14 cellular contexts compared by ENCODE assay signal in the genomic region with DNA sequence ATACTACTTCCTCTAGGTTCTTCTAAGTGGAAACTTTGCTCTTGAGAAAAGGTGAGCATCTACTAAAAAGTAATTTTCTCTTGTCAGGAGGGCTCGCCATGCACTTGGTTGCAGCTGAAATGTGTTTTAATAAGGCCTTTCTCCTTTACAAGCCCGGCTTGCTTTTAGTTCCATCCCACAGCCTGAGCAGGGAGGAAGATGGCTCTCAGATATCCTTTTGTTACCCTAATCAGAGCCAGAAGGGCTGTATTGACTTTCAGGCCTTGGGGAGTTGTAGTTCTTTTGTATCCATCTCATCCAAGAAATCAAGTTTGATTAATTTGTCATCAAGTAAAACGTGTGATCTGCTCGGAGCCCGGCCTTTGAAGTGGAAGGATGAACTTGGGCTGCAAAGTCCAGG.
"Had no signal": no experiment of that assay in that cellular context is flagged by ENCODE, and none has a peak within 500 bp of the region (broad histone marks: within the 10 kb centered on the region; RNA-seq: fewer than 3 reads in every experiment).

No MANE protein-coding gene starts in this region.

- H3K36me3 Mint-ChIP-seq: memory B cell; stimulated activated effector memory CD8-positive, alpha-beta T cell treated with anti-CD3 and anti-CD28 coated beads, Interleukin-12 subunit alpha, Interleukin-12 subunit beta, amount 100 ng/mL, for 72 hours had no signal

- H3K36me3 ChIP-seq: transverse colon had no signal

- H3K27me3 ChIP-seq: neutrophil, transverse colon had no signal

- H3K4me2 ChIP-seq: smooth muscle cell had no signal

- ATAC-seq: left lobe of liver; right cardiac atrium; SK-N-SH treated with all-trans-retinoic acid at 6 μM for 48 hours; stimulated activated effector memory CD8-positive, alpha-beta T cell treated with anti-CD3 and anti-CD28 coated beads, Interleukin-12 subunit alpha, Interleukin-12 subunit beta, amount 100 ng/mL, for 72 hours; T-helper 17 cell had no signal

- DNase-seq: activated naive CD4-positive, alpha-beta T cell treated with anti-CD3 and anti-CD28 coated beads, Interleukin-2, amount 50 U/mL, for 16 hours; effector memory CD4-positive, alpha-beta T cell; hypothalamus; right cardiac atrium; T-helper 17 cell; transverse colon had no signal

- H3K9me3 Mint-ChIP-seq: memory B cell; stimulated activated effector memory CD8-positive, alpha-beta T cell treated with anti-CD3 and anti-CD28 coated beads, Interleukin-12 subunit alpha, Interleukin-12 subunit beta, amount 100 ng/mL, for 72 hours had no signal

- H3K27ac ChIP-seq: coronary artery, epithelial cell of prostate, neutrophil had no signal

- H3K27ac Mint-ChIP-seq: memory B cell; stimulated activated effector memory CD8-positive, alpha-beta T cell treated with anti-CD3 and anti-CD28 coated beads, Interleukin-12 subunit alpha, Interleukin-12 subunit beta, amount 100 ng/mL, for 72 hours; T-helper 17 cell had no signal

- H3K4me3 Mint-ChIP-seq: memory B cell; stimulated activated effector memory CD8-positive, alpha-beta T cell treated with anti-CD3 and anti-CD28 coated beads, Interleukin-12 subunit alpha, Interleukin-12 subunit beta, amount 100 ng/mL, for 72 hours; T-helper 17 cell had no signal

- H3K27me3 Mint-ChIP-seq: T-helper 17 cell had no signal

- H3K9me3 ChIP-seq: neutrophil, transverse colon had no signal

- H3K4me3 ChIP-seq: coronary artery, smooth muscle cell, transverse colon had no signal

- H3K4me1 Mint-ChIP-seq: memory B cell had no signal
